26 cellular contexts compared by ENCODE assay signal in the genomic region with DNA sequence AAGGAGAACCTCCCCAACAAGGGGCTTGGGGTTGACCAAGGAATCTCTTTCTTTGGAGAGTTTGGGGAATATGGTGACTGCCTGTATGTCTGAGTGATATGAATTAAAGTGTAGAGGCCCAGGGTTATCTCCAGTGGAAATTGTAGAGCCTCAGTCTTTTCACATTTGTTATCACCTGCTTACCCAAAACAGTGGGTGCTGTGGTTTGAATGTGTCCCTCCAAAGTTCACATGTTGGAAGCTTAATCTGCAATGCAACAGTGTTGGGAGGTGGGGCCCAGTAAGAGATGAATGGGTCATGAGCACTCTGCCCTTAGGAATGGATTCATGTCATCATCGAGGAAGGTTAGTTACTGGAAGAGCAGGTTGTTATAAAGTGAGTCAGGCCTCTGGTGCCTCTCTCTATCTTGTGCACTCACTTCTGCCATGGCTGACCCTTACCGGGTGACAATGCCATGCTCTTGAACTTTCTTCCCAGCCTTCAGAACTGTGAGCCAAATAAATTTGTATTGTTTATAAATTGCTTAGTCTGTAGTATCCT.
"Had no signal": no experiment of that assay in that cellular context is flagged by ENCODE, and none has a peak within 500 bp of the region (broad histone marks: within the 10 kb centered on the region; RNA-seq: fewer than 3 reads in every experiment).

No MANE protein-coding gene starts in this region.

- H3K27ac Mint-ChIP-seq: activated CD4-positive, alpha-beta memory T cell treated with anti-CD3 and anti-CD28 coated beads for 36 hours; activated CD4-positive, alpha-beta T cell treated with anti-CD3 and anti-CD28 coated beads, Interleukin-2, amount 10 ng/mL, durations not matched to agents 7 days and 5 days; activated naive CD4-positive, alpha-beta T cell treated with anti-CD3 and anti-CD28 coated beads for 36 hours; activated naive CD8-positive, alpha-beta T cell; activated T-helper 17 cell treated with anti-CD3 and anti-CD28 coated beads, Interleukin-2, amount 50 U/mL, for 72 hours; brain; T-helper 17 cell had no signal

- H3K4me1 Mint-ChIP-seq: activated CD4-positive, alpha-beta T cell treated with anti-CD3 and anti-CD28 coated beads, Interleukin-2, amount 10 ng/mL, durations not matched to agents 7 days and 5 days; activated T-helper 17 cell treated with anti-CD3 and anti-CD28 coated beads, Interleukin-2, amount 50 U/mL, for 72 hours; IgD-negative memory B cell had no signal

- H3K9me3 Mint-ChIP-seq: activated CD4-positive, alpha-beta memory T cell treated with anti-CD3 and anti-CD28 coated beads for 36 hours; activated CD4-positive, alpha-beta T cell treated with anti-CD3 and anti-CD28 coated beads, Interleukin-2, amount 10 ng/mL, durations not matched to agents 7 days and 5 days; activated naive CD4-positive, alpha-beta T cell treated with anti-CD3 and anti-CD28 coated beads for 36 hours; activated T-helper 17 cell treated with anti-CD3 and anti-CD28 coated beads, Interleukin-2, amount 50 U/mL, for 72 hours; brain; IgD-negative memory B cell had no signal

- H3K27ac ChIP-seq: cardiac muscle cell, VCaP had no signal

- H3K4me3 Mint-ChIP-seq: activated CD4-positive, alpha-beta memory T cell treated with anti-CD3 and anti-CD28 coated beads for 36 hours; activated CD4-positive, alpha-beta T cell treated with anti-CD3 and anti-CD28 coated beads, Interleukin-2, amount 10 ng/mL, durations not matched to agents 7 days and 5 days; activated naive CD4-positive, alpha-beta T cell treated with anti-CD3 and anti-CD28 coated beads for 36 hours; activated naive CD8-positive, alpha-beta T cell; activated T-helper 17 cell treated with anti-CD3 and anti-CD28 coated beads, Interleukin-2, amount 50 U/mL, for 72 hours; brain; T-helper 17 cell had no signal

- ATAC-seq: activated T-helper 17 cell treated with anti-CD3 and anti-CD28 coated beads, Interleukin-2, amount 50 U/mL, for 72 hours; T-helper 17 cell had no signal

- H3K36me3 Mint-ChIP-seq: activated CD4-positive, alpha-beta memory T cell treated with anti-CD3 and anti-CD28 coated beads for 36 hours; activated naive CD8-positive, alpha-beta T cell; brain had no signal

- DNase-seq: activated CD4-positive, alpha-beta memory T cell treated with anti-CD3 and anti-CD28 coated beads for 36 hours; activated CD4-positive, alpha-beta T cell treated with anti-CD3 and anti-CD28 coated beads, Interleukin-2, amount 10 ng/mL, durations not matched to agents 7 days and 5 days; activated CD4-positive, CD25-positive, alpha-beta regulatory T cell; activated CD8-positive, alpha-beta memory T cell treated with anti-CD3 and anti-CD28 coated beads for 24 hours; activated gamma-delta T cell; activated naive CD4-positive, alpha-beta T cell treated with anti-CD3 and anti-CD28 coated beads for 36 hours; activated T-cell treated with anti-CD3 and anti-CD28 coated beads, Interleukin-2, amount 50 U/mL, for 48 hours; amygdala; KG1; NCI-H1048; NCI-H146; NCI-H187 treated with DMSO at 0.1 percent for 48 hours; NCI-H2081 treated with DMSO at 0.1 percent for 48 hours; NCI-H2171 treated with DMSO at 0.1 percent for 48 hours; NCI-H226; NCI-H510A treated with DMSO at 0.1 percent for 48 hours; NCI-H69; SIG-M5; T-helper 17 cell; T-helper 9 cell had no signal

- H3K36me3 ChIP-seq: cardiac muscle cell had no signal

- H3K4me3 ChIP-seq: cardiac muscle cell had no signal
